ENCODE assay signal across 1 cellular context in the genomic region with DNA sequence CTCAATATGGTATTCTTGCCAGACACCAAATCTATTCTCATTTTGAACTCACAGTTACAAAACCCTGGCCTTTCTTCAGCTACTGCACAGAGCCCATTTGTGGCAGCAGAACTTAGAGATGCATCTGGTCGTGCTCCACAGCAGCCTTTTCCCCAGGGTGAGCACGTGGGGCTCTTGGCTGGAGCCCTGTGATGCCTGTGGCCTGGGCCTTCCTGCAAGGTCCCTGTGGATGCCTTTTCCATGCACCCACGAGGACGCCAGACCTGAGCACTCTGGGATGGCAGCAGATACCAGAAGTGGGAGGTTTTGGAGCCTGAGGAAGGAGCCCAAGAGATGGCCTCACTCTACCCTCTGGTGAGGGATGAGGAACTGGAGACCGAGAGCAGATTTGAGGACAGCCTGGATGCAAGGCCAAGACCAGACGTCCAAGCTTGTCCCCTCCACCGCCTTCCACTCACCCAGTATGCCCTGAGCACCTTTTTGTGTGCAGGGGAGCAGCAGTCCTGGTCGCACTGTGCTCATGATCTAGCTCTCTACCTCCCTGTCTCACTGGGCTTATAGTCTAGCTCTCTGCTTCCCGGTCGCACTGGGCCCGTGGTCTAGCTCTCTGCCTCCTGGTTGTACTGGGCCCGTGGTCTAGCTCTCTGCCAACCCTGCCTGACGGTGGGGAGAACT.
TF ChIP-seq lines count a peak whose summit lies in the region.

No MANE protein-coding gene starts in this region.

TF ChIP-seq in H1, 55 proteins besides CTCF, POLR2A, EP300 and RAD21:
- TF ChIP-seq GABPA (IDR thresholded peaks at IDR 0.05; ENCODE audit: borderline replicate concordance, insufficient read depth, low read length), result no peak
- TF ChIP-seq BACH1 (IDR thresholded peaks at IDR 0.05; ENCODE audit: low read length), result no peak
- TF ChIP-seq TCF12 (IDR thresholded peaks at IDR 0.05; ENCODE audit: low read depth, low read length), result no peak
